In the genomic region with DNA sequence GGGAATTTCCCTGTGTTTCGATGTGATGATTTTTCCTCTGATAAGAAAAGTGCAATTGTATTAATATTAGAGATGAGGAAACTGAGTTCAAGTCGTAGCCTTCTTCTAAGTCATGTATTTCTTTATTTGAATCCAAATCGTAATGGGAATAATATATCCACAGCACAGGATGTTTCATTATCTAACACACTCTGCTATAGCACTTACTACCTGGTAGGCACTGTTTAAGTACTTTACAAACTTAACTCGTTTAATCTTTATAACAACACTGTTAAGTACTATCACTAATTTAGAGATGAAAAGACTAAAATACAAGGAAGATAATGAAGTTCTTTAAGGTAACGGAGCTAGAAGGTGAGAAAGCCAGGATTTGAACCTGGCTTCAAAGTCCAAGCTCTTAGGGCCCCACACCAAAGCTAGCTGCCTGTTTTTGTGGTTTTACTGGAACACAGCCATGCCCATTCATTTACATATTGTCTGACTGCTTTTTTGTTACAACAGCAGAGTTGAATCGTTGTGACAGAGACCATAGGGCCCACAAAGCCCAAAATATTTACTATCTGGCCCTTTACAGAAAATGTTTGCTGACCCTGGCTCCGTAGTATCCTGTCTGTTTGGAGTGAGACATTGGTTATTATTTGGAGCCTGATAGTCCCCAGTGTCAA, we compare ENCODE assay signal across 1 cellular context.
TF ChIP-seq lines count a peak whose summit lies in the region.

No MANE protein-coding gene starts in this region.

TF ChIP-seq in HepG2, 621 proteins besides CTCF, POLR2A, EP300 and RAD21 (continued from another document and continues in another):
- TF ChIP-seq, protein P1, sequence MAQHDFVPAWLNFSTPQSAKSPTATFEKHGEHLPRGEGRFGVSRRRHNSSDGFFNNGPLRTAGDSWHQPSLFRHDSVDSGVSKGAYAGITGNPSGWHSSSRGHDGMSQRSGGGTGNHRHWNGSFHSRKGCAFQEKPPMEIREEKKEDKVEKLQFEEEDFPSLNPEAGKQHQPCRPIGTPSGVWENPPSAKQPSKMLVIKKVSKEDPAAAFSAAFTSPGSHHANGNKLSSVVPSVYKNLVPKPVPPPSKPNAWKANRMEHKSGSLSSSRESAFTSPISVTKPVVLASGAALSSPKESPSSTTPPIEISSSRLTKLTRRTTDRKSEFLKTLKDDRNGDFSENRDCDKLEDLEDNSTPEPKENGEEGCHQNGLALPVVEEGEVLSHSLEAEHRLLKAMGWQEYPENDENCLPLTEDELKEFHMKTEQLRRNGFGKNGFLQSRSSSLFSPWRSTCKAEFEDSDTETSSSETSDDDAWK (CRISPR knock-in tag; IDR thresholded peaks at IDR 0.05), result no peak
- TF ChIP-seq, protein P2, sequence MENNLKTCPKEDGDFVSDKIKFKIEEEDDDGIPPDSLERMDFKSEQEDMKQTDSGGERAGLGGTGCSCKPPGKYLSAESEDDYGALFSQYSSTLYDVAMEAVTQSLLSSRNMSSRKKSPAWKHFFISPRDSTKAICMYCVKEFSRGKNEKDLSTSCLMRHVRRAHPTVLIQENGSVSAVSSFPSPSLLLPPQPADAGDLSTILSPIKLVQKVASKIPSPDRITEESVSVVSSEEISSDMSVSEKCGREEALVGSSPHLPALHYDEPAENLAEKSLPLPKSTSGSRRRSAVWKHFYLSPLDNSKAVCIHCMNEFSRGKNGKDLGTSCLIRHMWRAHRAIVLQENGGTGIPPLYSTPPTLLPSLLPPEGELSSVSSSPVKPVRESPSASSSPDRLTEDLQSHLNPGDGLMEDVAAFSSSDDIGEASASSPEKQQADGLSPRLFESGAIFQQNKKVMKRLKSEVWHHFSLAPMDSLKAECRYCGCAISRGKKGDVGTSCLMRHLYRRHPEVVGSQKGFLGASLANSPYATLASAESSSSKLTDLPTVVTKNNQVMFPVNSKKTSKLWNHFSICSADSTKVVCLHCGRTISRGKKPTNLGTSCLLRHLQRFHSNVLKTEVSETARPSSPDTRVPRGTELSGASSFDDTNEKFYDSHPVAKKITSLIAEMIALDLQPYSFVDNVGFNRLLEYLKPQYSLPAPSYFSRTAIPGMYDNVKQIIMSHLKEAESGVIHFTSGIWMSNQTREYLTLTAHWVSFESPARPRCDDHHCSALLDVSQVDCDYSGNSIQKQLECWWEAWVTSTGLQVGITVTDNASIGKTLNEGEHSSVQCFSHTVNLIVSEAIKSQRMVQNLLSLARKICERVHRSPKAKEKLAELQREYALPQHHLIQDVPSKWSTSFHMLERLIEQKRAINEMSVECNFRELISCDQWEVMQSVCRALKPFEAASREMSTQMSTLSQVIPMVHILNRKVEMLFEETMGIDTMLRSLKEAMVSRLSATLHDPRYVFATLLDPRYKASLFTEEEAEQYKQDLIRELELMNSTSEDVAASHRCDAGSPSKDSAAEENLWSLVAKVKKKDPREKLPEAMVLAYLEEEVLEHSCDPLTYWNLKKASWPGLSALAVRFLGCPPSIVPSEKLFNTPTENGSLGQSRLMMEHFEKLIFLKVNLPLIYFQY (CRISPR knock-in tag; IDR thresholded peaks at IDR 0.05; ENCODE audit: borderline replicate concordance), result peak; percentile 57; the same call in 1 of the 2 replicates
- TF ChIP-seq ZNF343 (CRISPR knock-in tag; IDR thresholded peaks at IDR 0.05) (no peak), ARNTL (CRISPR knock-in tag; IDR thresholded peaks at IDR 0.05) (peak; percentile 56; the same call in 1 of the 2 replicates), ZNF780A (CRISPR knock-in tag; IDR thresholded peaks at IDR 0.05) (no peak), MAFK (conservative IDR thresholded peaks at IDR 0.05 in 1 of 2, IDR thresholded peaks at IDR 0.05 in 1 of 2; ENCODE audit: low read length in 2 of 2) (no peak), ZNF75D (CRISPR knock-in tag; IDR thresholded peaks at IDR 0.05; ENCODE audit: borderline replicate concordance) (no peak), NR2F2 (IDR thresholded peaks at IDR 0.05; ENCODE audit: borderline replicate concordance, low read depth) (no peak), PHF21A (CRISPR knock-in tag; IDR thresholded peaks at IDR 0.05) (peak; percentile 52; the same call in 1 of the 2 replicates), ZNF30 (CRISPR knock-in tag; IDR thresholded peaks at IDR 0.05) (no peak), RXRA (CRISPR knock-in tag; IDR thresholded peaks at IDR 0.05) (peak; percentile 17; the same call in 1 of the 2 replicates), PHB2 (IDR thresholded peaks at IDR 0.05; ENCODE audit: partially characterized antibody) (no peak), CCAR2 (optimal IDR thresholded peaks at IDR 0.05; ENCODE audit: low read depth, low read length) (no peak), ZBTB7B (CRISPR knock-in tag; IDR thresholded peaks at IDR 0.05) (no peak), SIN3A (IDR thresholded peaks at IDR 0.05; ENCODE audit: borderline replicate concordance, low read depth, low read length) (no peak), BRCA1 (CRISPR knock-in tag; IDR thresholded peaks at IDR 0.05) (no peak), NAIF1 (CRISPR knock-in tag; IDR thresholded peaks at IDR 0.05; ENCODE audit: borderline replicate concordance) (peak; percentile 48; the same call in 1 of the 2 replicates), HCFC1 (IDR thresholded peaks at IDR 0.05; ENCODE audit: low read depth, low read length) (no peak), GFI1 (CRISPR knock-in tag; IDR thresholded peaks at IDR 0.05; ENCODE audit: borderline replicate concordance) (peak; percentile 76; the same call in 1 of the 2 replicates), FOXM1 (CRISPR knock-in tag; IDR thresholded peaks at IDR 0.05) (no peak)
- TF ChIP-seq, protein P3, sequence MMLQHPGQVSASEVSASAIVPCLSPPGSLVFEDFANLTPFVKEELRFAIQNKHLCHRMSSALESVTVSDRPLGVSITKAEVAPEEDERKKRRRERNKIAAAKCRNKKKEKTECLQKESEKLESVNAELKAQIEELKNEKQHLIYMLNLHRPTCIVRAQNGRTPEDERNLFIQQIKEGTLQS (CRISPR knock-in tag; IDR thresholded peaks at IDR 0.05), result no peak
- TF ChIP-seq, protein P4, sequence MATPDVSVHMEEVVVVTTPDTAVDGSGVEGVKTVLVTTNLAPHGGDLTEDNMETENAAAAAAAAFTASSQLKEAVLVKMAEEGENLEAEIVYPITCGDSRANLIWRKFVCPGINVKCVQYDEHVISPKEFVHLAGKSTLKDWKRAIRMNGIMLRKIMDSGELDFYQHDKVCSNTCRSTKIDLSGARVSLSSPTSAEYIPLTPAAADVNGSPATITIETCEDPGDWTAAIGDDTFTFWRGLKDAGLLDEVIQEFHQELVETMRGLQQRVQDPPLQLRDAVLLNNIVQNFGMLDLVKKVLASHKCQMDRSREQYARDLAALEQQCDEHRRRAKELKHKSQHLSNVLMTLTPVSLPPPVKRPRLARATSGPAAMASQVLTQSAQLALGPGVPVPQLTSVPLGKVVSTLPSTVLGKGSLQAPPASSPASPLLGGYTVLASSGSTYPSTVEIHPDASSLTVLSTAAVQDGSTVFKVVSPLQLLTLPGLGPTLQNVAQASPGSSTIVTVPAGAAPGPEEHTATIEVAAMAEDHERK (CRISPR knock-in tag; IDR thresholded peaks at IDR 0.05; ENCODE audit: low read depth), result no peak
- TF ChIP-seq, protein P5, sequence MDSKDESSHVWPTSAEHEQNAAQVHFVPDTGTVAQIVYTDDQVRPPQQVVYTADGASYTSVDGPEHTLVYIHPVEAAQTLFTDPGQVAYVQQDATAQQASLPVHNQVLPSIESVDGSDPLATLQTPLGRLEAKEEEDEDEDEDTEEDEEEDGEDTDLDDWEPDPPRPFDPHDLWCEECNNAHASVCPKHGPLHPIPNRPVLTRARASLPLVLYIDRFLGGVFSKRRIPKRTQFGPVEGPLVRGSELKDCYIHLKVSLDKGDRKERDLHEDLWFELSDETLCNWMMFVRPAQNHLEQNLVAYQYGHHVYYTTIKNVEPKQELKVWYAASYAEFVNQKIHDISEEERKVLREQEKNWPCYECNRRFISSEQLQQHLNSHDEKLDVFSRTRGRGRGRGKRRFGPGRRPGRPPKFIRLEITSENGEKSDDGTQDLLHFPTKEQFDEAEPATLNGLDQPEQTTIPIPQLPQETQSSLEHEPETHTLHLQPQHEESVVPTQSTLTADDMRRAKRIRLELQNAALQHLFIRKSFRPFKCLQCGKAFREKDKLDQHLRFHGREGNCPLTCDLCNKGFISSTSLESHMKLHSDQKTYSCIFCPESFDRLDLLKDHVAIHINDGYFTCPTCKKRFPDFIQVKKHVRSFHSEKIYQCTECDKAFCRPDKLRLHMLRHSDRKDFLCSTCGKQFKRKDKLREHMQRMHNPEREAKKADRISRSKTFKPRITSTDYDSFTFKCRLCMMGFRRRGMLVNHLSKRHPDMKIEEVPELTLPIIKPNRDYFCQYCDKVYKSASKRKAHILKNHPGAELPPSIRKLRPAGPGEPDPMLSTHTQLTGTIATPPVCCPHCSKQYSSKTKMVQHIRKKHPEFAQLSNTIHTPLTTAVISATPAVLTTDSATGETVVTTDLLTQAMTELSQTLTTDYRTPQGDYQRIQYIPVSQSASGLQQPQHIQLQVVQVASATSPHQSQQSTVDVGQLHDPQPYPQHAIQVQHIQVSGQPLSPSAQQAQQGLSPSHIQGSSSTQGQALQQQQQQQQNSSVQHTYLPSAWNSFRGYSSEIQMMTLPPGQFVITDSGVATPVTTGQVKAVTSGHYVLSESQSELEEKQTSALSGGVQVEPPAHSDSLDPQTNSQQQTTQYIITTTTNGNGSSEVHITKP (CRISPR knock-in tag; IDR thresholded peaks at IDR 0.05; ENCODE audit: low read depth), result no peak
- TF ChIP-seq, protein P6, sequence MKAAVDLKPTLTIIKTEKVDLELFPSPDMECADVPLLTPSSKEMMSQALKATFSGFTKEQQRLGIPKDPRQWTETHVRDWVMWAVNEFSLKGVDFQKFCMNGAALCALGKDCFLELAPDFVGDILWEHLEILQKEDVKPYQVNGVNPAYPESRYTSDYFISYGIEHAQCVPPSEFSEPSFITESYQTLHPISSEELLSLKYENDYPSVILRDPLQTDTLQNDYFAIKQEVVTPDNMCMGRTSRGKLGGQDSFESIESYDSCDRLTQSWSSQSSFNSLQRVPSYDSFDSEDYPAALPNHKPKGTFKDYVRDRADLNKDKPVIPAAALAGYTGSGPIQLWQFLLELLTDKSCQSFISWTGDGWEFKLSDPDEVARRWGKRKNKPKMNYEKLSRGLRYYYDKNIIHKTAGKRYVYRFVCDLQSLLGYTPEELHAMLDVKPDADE (CRISPR knock-in tag; IDR thresholded peaks at IDR 0.05), result no peak
- TF ChIP-seq, protein P7, sequence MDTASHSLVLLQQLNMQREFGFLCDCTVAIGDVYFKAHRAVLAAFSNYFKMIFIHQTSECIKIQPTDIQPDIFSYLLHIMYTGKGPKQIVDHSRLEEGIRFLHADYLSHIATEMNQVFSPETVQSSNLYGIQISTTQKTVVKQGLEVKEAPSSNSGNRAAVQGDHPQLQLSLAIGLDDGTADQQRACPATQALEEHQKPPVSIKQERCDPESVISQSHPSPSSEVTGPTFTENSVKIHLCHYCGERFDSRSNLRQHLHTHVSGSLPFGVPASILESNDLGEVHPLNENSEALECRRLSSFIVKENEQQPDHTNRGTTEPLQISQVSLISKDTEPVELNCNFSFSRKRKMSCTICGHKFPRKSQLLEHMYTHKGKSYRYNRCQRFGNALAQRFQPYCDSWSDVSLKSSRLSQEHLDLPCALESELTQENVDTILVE (CRISPR knock-in tag; IDR thresholded peaks at IDR 0.05), result no peak
- TF ChIP-seq, protein P8, sequence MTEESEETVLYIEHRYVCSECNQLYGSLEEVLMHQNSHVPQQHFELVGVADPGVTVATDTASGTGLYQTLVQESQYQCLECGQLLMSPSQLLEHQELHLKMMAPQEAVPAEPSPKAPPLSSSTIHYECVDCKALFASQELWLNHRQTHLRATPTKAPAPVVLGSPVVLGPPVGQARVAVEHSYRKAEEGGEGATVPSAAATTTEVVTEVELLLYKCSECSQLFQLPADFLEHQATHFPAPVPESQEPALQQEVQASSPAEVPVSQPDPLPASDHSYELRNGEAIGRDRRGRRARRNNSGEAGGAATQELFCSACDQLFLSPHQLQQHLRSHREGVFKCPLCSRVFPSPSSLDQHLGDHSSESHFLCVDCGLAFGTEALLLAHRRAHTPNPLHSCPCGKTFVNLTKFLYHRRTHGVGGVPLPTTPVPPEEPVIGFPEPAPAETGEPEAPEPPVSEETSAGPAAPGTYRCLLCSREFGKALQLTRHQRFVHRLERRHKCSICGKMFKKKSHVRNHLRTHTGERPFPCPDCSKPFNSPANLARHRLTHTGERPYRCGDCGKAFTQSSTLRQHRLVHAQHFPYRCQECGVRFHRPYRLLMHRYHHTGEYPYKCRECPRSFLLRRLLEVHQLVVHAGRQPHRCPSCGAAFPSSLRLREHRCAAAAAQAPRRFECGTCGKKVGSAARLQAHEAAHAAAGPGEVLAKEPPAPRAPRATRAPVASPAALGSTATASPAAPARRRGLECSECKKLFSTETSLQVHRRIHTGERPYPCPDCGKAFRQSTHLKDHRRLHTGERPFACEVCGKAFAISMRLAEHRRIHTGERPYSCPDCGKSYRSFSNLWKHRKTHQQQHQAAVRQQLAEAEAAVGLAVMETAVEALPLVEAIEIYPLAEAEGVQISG (CRISPR knock-in tag; IDR thresholded peaks at IDR 0.05), result no peak
- TF ChIP-seq, protein P9, sequence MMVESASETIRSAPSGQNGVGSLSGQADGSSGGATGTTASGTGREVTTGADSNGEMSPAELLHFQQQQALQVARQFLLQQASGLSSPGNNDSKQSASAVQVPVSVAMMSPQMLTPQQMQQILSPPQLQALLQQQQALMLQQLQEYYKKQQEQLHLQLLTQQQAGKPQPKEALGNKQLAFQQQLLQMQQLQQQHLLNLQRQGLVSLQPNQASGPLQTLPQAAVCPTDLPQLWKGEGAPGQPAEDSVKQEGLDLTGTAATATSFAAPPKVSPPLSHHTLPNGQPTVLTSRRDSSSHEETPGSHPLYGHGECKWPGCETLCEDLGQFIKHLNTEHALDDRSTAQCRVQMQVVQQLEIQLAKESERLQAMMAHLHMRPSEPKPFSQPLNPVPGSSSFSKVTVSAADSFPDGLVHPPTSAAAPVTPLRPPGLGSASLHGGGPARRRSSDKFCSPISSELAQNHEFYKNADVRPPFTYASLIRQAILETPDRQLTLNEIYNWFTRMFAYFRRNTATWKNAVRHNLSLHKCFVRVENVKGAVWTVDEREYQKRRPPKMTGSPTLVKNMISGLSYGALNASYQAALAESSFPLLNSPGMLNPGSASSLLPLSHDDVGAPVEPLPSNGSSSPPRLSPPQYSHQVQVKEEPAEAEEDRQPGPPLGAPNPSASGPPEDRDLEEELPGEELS (CRISPR knock-in tag; IDR thresholded peaks at IDR 0.05), result peak; percentile 85
- TF ChIP-seq, protein P10, sequence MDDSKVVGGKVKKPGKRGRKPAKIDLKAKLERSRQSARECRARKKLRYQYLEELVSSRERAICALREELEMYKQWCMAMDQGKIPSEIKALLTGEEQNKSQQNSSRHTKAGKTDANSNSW (CRISPR knock-in tag; IDR thresholded peaks at IDR 0.05; ENCODE audit: borderline replicate concordance), result no peak
- TF ChIP-seq, protein P11, sequence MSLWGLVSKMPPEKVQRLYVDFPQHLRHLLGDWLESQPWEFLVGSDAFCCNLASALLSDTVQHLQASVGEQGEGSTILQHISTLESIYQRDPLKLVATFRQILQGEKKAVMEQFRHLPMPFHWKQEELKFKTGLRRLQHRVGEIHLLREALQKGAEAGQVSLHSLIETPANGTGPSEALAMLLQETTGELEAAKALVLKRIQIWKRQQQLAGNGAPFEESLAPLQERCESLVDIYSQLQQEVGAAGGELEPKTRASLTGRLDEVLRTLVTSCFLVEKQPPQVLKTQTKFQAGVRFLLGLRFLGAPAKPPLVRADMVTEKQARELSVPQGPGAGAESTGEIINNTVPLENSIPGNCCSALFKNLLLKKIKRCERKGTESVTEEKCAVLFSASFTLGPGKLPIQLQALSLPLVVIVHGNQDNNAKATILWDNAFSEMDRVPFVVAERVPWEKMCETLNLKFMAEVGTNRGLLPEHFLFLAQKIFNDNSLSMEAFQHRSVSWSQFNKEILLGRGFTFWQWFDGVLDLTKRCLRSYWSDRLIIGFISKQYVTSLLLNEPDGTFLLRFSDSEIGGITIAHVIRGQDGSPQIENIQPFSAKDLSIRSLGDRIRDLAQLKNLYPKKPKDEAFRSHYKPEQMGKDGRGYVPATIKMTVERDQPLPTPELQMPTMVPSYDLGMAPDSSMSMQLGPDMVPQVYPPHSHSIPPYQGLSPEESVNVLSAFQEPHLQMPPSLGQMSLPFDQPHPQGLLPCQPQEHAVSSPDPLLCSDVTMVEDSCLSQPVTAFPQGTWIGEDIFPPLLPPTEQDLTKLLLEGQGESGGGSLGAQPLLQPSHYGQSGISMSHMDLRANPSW (CRISPR knock-in tag; IDR thresholded peaks at IDR 0.05; ENCODE audit: borderline replicate concordance), result 0 out of 2 replicates have a peak, but pooled peaks have one; percentile 45
